11 cellular contexts compared by ENCODE assay signal in the genomic region with DNA sequence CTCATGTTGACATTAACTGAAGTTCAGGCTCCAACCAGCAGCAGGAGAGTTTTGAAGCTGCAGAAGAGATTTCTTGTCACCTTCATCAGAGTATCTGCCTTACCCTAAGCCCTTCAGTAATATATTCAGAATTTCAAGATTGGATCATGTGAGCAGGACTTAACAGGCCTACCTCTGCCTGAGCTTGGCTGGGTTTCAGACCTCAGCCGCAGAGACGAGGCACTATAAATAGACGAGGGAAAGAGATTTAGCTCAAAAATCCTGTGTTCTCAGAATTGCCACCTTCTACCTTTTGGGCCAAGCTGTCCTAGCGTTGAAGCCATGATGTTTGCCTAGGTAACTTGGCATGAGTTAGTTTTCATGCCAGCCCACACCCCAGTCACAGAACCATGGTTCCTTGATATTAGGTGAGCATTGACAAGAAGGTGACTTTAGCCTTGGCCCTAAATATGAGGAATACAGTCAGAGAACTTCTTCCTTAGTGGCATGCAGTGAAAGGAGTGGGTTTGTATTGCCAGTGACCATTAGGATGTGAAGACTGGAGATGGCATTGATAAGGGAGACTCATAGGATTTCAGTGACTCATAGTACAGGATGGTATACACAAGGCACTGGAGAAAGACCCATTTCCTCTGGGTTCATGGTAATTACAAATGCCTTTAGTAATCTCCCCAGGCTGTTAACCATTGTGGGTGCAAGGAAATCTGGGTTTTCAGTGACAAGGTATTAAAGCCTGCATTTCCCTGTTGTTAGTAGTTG.
A peak's percentile ranks its signal among the peaks of the same experiment; 100 is the strongest.
DNase-seq lines count a peak whose midpoint lies in the region; ATAC-seq, FAIRE-seq and TF ChIP-seq lines count a peak whose summit lies in the region.
"Had no signal": no experiment of that assay in that cellular context is flagged by ENCODE, and none has a peak within 500 bp of the region (broad histone marks: within the 10 kb centered on the region; RNA-seq: fewer than 3 reads in every experiment).

No MANE protein-coding gene starts in this region.

- ATAC-seq in GM19467 (IDR thresholded peaks at IDR 0.05; ENCODE audit: unreplicated experiment) (no peak), HG03457 (IDR thresholded peaks at IDR 0.05; ENCODE audit: unreplicated experiment) (no peak)
- ATAC-seq: lower lobe of right lung had no signal

- H3K27me3 Mint-ChIP-seq in HFFc6 (ENCODE audit: insufficient read depth) = peaks cover 4% of the 10 kb centered on the region
- no peaks in the 10 kb centered on the region for H3K27me3 Mint-ChIP-seq in T-helper 2 cell treated with Interferon-gamma antibody and Interleukin-4, amounts not matched to agents 5 μg/mL and 100 μg/mL, for 36 hours (ENCODE audit: low read depth)

- H3K4me1 Mint-ChIP-seq in HFFc6 (ENCODE audit: low read depth) = peaks cover 74% of the 10 kb centered on the region
- H3K4me1 Mint-ChIP-seq in T-helper 2 cell treated with Interferon-gamma antibody and Interleukin-4, amounts not matched to agents 5 μg/mL and 100 μg/mL, for 36 hours (ENCODE audit: low read depth) = peaks cover 25% of the 10 kb centered on the region

- intact Hi-C loops in kidney (cut with DNase I) = no loop called here

- no peak for FAIRE-seq in kidney (lab: Jason Lieb, UNC)

- H3K36me3 ChIP-seq in kidney (ENCODE audit: control insufficient read depth in 1 of 2, insufficient read depth in 2 of 2, low read length in 2 of 2) = no peaks in the 10 kb centered on the region
- H3K36me3 ChIP-seq: lower lobe of right lung had no signal

- TF ChIP-seq CTCF in HFFc6 (IDR thresholded peaks at IDR 0.05) (no peak), kidney (IDR thresholded peaks at IDR 0.05; ENCODE audit: borderline replicate concordance, extremely low read depth, insufficient read depth) (no peak)

- no peak overlapping the region for H3K4me3 ChIP-seq in kidney (ENCODE audit: low read length in 2 of 2)
- H3K4me3 ChIP-seq: lower lobe of right lung had no signal

- no peak overlapping the region for H3K9ac ChIP-seq in kidney (ENCODE audit: low read length in 2 of 2)

- H3K36me3 Mint-ChIP-seq in HFFc6 (ENCODE audit: low read depth) = peaks cover 7% of the 10 kb centered on the region; the same call in 1 of the 2 replicates
- H3K36me3 Mint-ChIP-seq in T-helper 2 cell treated with Interferon-gamma antibody and Interleukin-4, amounts not matched to agents 5 μg/mL and 100 μg/mL, for 36 hours (ENCODE audit: low read depth) = peaks cover 3% of the 10 kb centered on the region

- H3K9me3 Mint-ChIP-seq in HFFc6 = no peaks in the 10 kb centered on the region
- H3K9me3 Mint-ChIP-seq in T-helper 2 cell treated with Interferon-gamma antibody and Interleukin-4, amounts not matched to agents 5 μg/mL and 100 μg/mL, for 36 hours = no peaks in the 10 kb centered on the region

- H3K9me3 ChIP-seq in kidney (ENCODE audit: control insufficient read depth in 1 of 2, low read length in 2 of 2) = no peaks in the 10 kb centered on the region
- H3K9me3 ChIP-seq: lower lobe of right lung had no signal

- peak; percentile 11 for DNase-seq in ACHN
- peak; percentile 94 for DNase-seq in HFFc6
- peak; percentile 55 for DNase-seq in amniotic stem cell (lab: John Stamatoyannopoulos, UW)
- no peak for DNase-seq in kidney
- no peak for DNase-seq in NCI-H1417 (lab: John Stamatoyannopoulos, UW)
- DNase-seq in T-helper 2 cell treated with Interferon-gamma antibody and Interleukin-4, amounts not matched to agents 5 μg/mL and 100 μg/mL, for 36 hours (ENCODE audit: low spot score) = no peak
- DNase-seq: GF-D8, lower lobe of right lung, NCI-H526 treated with DMSO at 0.1 percent for 48 hours had no signal

- peaks cover 28 to 35% of the 10 kb centered on the region in 2 donors for H3K4me1 ChIP-seq in kidney (ENCODE audit: control insufficient read depth in 1 of 2, insufficient read depth in 1 of 2, low read depth in 1 of 2, low read length in 2 of 2)
- H3K4me1 ChIP-seq: lower lobe of right lung had no signal

- H3K27ac ChIP-seq in kidney (ENCODE audit: low read depth in 2 of 2, low read length in 2 of 2) = peak overlapping the region; percentile 12 to 29
- H3K27ac ChIP-seq: lower lobe of right lung had no signal

- H3K27ac Mint-ChIP-seq in HFFc6 = peak overlapping the region; percentile 99
- no peak overlapping the region for H3K27ac Mint-ChIP-seq in T-helper 2 cell treated with Interferon-gamma antibody and Interleukin-4, amounts not matched to agents 5 μg/mL and 100 μg/mL, for 36 hours

- in situ Hi-C loops in ACHN (cut with HindIII; ENCODE audit: low pct_ligation_motif_present, low pct_unique_long_range_greater_than_20kb, low sequenced_read_pairs) = no loop called here

- peak overlapping the region; percentile 72 for H3K4me3 Mint-ChIP-seq in HFFc6
- H3K4me3 Mint-ChIP-seq in T-helper 2 cell treated with Interferon-gamma antibody and Interleukin-4, amounts not matched to agents 5 μg/mL and 100 μg/mL, for 36 hours = no peak overlapping the region

Comparison
In these comparisons a context has a peak if more than half of its experiments do, and no peak if none do; other contexts are left out.
1. DNase-seq: peak in ACHN (single experiment), HFFc6 (single experiment) and amniotic stem cell (single experiment); none in kidney (single experiment), NCI-H1417 (0 of 3) and T-helper 2 cell treated with Interferon-gamma antibody and Interleukin-4, amounts not matched to agents 5 μg/mL and 100 μg/mL, for 36 hours (single experiment).